Comparison of ENCODE assay signal across 1 cellular context in the genomic region with DNA sequence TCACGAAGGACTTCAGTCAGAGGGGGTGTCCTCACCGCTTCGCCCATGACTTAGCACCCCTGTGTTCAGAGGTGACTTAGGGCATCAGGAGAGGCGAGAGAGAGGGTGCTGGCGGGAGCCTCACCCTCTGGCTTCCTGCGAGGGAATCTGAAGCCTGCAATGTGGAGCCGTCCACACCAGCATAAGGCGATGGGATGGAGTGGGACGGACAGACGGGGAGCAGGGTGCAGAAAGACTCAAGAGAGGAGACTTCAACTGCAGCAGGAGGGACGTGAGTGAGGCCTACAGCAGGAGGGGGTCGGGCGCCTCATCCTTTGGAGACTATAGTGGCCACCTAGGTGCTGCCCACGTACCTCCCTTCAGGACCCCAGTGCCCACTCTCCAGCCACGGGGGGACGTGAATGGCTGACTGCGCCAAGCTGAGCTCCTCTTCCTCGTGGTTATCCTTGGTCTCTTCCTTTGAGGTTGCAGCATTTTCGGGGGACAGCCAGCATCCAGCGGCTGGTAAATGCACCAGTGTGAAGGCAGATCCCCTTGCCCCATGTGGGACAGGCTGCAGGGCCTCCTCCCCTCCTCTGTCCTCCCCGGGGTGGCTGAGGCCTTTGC.
TF ChIP-seq lines count a peak whose summit lies in the region.

No MANE protein-coding gene starts in this region.

TF ChIP-seq in IMR-90, 13 proteins besides CTCF, POLR2A, EP300 and RAD21:
- no peak for TF ChIP-seq FOS (IDR thresholded peaks at IDR 0.05; ENCODE audit: low read depth, low read length)
- TF ChIP-seq, protein P1, sequence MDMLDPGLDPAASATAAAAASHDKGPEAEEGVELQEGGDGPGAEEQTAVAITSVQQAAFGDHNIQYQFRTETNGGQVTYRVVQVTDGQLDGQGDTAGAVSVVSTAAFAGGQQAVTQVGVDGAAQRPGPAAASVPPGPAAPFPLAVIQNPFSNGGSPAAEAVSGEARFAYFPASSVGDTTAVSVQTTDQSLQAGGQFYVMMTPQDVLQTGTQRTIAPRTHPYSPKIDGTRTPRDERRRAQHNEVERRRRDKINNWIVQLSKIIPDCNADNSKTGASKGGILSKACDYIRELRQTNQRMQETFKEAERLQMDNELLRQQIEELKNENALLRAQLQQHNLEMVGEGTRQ (IDR thresholded peaks at IDR 0.05; ENCODE audit: low read depth, low read length), result no peak
- no peak for TF ChIP-seq MXI1 (IDR thresholded peaks at IDR 0.05; ENCODE audit: borderline replicate concordance, low read depth, low read length)
- TF ChIP-seq CHD1 (IDR thresholded peaks at IDR 0.05; ENCODE audit: low read depth, low read length), result no peak
- TF ChIP-seq MAFK (IDR thresholded peaks at IDR 0.05; ENCODE audit: low read depth, low read length), result no peak
- no peak for TF ChIP-seq SMC3 (IDR thresholded peaks at IDR 0.05; ENCODE audit: low read depth, low read length)
- no peak for TF ChIP-seq RCOR1 (IDR thresholded peaks at IDR 0.05; ENCODE audit: insufficient replicate concordance, low read length)
- no peak for TF ChIP-seq NFE2L2 (IDR thresholded peaks at IDR 0.05; ENCODE audit: low read depth, low read length)
- TF ChIP-seq BHLHE40 (IDR thresholded peaks at IDR 0.05; ENCODE audit: low read depth, low read length), result no peak
- TF ChIP-seq MAZ (IDR thresholded peaks at IDR 0.05; ENCODE audit: borderline replicate concordance, low read depth, low read length), result no peak
- TF ChIP-seq RFX5 (IDR thresholded peaks at IDR 0.05; ENCODE audit: low read depth, low read length), result no peak
- no peak for TF ChIP-seq CEBPB (IDR thresholded peaks at IDR 0.05; ENCODE audit: low read depth, low read length)
- TF ChIP-seq, protein P2, sequence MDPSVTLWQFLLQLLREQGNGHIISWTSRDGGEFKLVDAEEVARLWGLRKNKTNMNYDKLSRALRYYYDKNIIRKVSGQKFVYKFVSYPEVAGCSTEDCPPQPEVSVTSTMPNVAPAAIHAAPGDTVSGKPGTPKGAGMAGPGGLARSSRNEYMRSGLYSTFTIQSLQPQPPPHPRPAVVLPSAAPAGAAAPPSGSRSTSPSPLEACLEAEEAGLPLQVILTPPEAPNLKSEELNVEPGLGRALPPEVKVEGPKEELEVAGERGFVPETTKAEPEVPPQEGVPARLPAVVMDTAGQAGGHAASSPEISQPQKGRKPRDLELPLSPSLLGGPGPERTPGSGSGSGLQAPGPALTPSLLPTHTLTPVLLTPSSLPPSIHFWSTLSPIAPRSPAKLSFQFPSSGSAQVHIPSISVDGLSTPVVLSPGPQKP (IDR thresholded peaks at IDR 0.05; ENCODE audit: borderline replicate concordance, low read depth, low read length), result no peak
